Comparison of ENCODE assay signal across 8 cellular contexts in genomic region chrX:152817082-152817744, GRCh38. TPM values are rescaled to one million over a fixed set of nuclear protein-coding genes. Genes with fewer than 3 reads are reported as not detected.
DNase-seq lines count a peak whose midpoint lies in the region; ATAC-seq and TF ChIP-seq lines count a peak whose summit lies in the region.

No MANE protein-coding gene starts in this region.

- no peak for ATAC-seq in GM21390 (IDR thresholded peaks at IDR 0.05; ENCODE audit: unreplicated experiment)
- ATAC-seq in GM21360 (IDR thresholded peaks at IDR 0.05; ENCODE audit: unreplicated experiment) = no peak
- ATAC-seq in upper lobe of left lung (ENCODE audit: low FRiP score in 2 of 2) = no peak

- no peak for TF ChIP-seq EP300 in upper lobe of left lung (IDR thresholded peaks at IDR 0.05)

- H3K4me1 ChIP-seq in ACC112 (ENCODE audit: control insufficient read depth, insufficient read depth, low read length, unreplicated experiment) (peaks cover 12% of the 10 kb centered on the region), Peyer's patch (no peaks in the 10 kb centered on the region), testis (no peaks in the 10 kb centered on the region), upper lobe of left lung (no peaks in the 10 kb centered on the region)

- intact Hi-C loops in testis (cut with DNase I; ENCODE audit: low total_unique reads) = no loop called here

- peak overlapping the region; percentile 25 for H2AFZ ChIP-seq in ACC112 (ENCODE audit: low read length, unreplicated experiment)

- no peaks in the 10 kb centered on the region for H3K9me3 ChIP-seq in Peyer's patch
- no peaks in the 10 kb centered on the region for H3K9me3 ChIP-seq in testis
- H3K9me3 ChIP-seq in upper lobe of left lung = no peaks in the 10 kb centered on the region

- H3K36me3 ChIP-seq in ACC112 (ENCODE audit: insufficient read depth, low read length) = no peaks in the 10 kb centered on the region
- H3K36me3 ChIP-seq in Peyer's patch = no peaks in the 10 kb centered on the region
- no peaks in the 10 kb centered on the region for H3K36me3 ChIP-seq in testis (ENCODE audit: low read depth, missing control alignments)
- H3K36me3 ChIP-seq in upper lobe of left lung = no peaks in the 10 kb centered on the region

- TF ChIP-seq CTCF in GM12864 (IDR thresholded peaks at IDR 0.05; ENCODE audit: low read depth, low read length, missing control alignments) = peak; percentile 18
- peak in 4 of 6 experiments; percentile 25 to 57 (median 52) for TF ChIP-seq CTCF in Peyer's patch (IDR thresholded peaks at IDR 0.05)
- peak; percentile 61 for TF ChIP-seq CTCF in fibroblast of mammary gland (conservative IDR thresholded peaks at IDR 0.05; ENCODE audit: control insufficient read depth, insufficient read depth, low read depth, low read length)
- TF ChIP-seq CTCF in testis (IDR thresholded peaks at IDR 0.05) = no peak
- no peak for TF ChIP-seq CTCF in upper lobe of left lung (IDR thresholded peaks at IDR 0.05)

- TF ChIP-seq POLR2A in Peyer's patch (IDR thresholded peaks at IDR 0.05) = no peak
- no peak for TF ChIP-seq POLR2A in testis (IDR thresholded peaks at IDR 0.05)
- TF ChIP-seq POLR2A in upper lobe of left lung (IDR thresholded peaks at IDR 0.05) = no peak

- H3K27me3 ChIP-seq in ACC112 (ENCODE audit: insufficient read depth, low read length) (no peaks in the 10 kb centered on the region), Peyer's patch (no peaks in the 10 kb centered on the region), testis (no peaks in the 10 kb centered on the region), upper lobe of left lung (no peaks in the 10 kb centered on the region)

- H3K79me2 ChIP-seq in ACC112 (ENCODE audit: control insufficient read depth, insufficient read depth, low read length, unreplicated experiment) = no peaks in the 10 kb centered on the region

- H3K27ac ChIP-seq in ACC112 (ENCODE audit: low read depth, low read length) = no peak overlapping the region
- H3K27ac ChIP-seq in Peyer's patch = peak overlapping the region in 2 of 4 donors; percentile 56 to 62
- no peak overlapping the region for H3K27ac ChIP-seq in testis
- no peak overlapping the region for H3K27ac ChIP-seq in upper lobe of left lung

- DNase-seq in GM12864 (ENCODE audit: low read depth) (no peak), Peyer's patch (peak in 1 of 3 donors; percentile 73), fibroblast of mammary gland (ENCODE audit: low read depth) (peak; percentile 53), testis (peak; percentile 37), upper lobe of left lung (no peak)

- WGBS in testis, 2 donors = 44 to 52% methylated on average over 6 of the region's 6 CpGs
- WGBS in upper lobe of left lung, 2 donors = 18 to 33% methylated on average over 5 to 6 of the region's 6 CpGs

- H3K4me3 ChIP-seq in ACC112 (ENCODE audit: low read depth, low read length) (no peak overlapping the region), GM12864 (ENCODE audit: low read depth, low read length) (no peak overlapping the region), Peyer's patch (no peak overlapping the region), fibroblast of mammary gland (ENCODE audit: control insufficient read depth, low read depth, low read length) (no peak overlapping the region), testis (no peak overlapping the region), upper lobe of left lung (no peak overlapping the region)

RNA-seq across cellular contexts. Expression of gene CETN2, which starts 13.3 kb away (rescaled TPM):
- total RNA-seq in Peyer's patch (10 to 100 TPM in 1 of 4 donors, 1 to 10 TPM in 3; 5.7 to 23.1 (median 9.5) TPM), testis (10 to 100 TPM; 27.0 to 32.4 TPM), upper lobe of left lung (10 to 100 TPM; 21.1 to 89.4 (median 32.5) TPM)
- 43.8 TPM for polyA plus RNA-seq in testis (ENCODE audit: insufficient read depth, low read depth, low replicate concordance)

RNA-seq across cellular contexts. Expression of gene NSDHL, which starts 13.7 kb away (rescaled TPM):
- total RNA-seq in Peyer's patch (10 to 100 TPM; 13.2 to 77.2 (median 38.8) TPM), testis (10 to 100 TPM; 14.6 to 17.9 TPM), upper lobe of left lung (10 to 100 TPM in 5 of 6 donors, 1 to 10 TPM in 1; 5.2 to 26.0 (median 21.1) TPM)
- polyA plus RNA-seq in testis (ENCODE audit: insufficient read depth, low read depth, low replicate concordance) = 20.0 TPM

RNA-seq across cellular contexts. Expression of gene MAGEA6, which starts 47.7 kb away (rescaled TPM):
- not detected for total RNA-seq in Peyer's patch
- 10 to 100 TPM; 11.0 to 11.3 TPM for total RNA-seq in testis
- 13.4 TPM for polyA plus RNA-seq in testis (ENCODE audit: insufficient read depth, low read depth, low replicate concordance)
- under 1 TPM in 1 of 6 donors, not detected in 5; 0.31 TPM for total RNA-seq in upper lobe of left lung

RNA-seq across cellular contexts. Expression of gene CSAG3, which starts 58.2 kb away (rescaled TPM):
- total RNA-seq in Peyer's patch (not detected), testis (1 to 10 TPM; 1.9 to 6.0 TPM), upper lobe of left lung (not detected)
- 6.0 TPM for polyA plus RNA-seq in testis (ENCODE audit: insufficient read depth, low read depth, low replicate concordance)

Comparison
In these comparisons a context has a peak if more than half of its experiments do, and no peak if none do; other contexts are left out.
1. DNase-seq: peak in fibroblast of mammary gland (single experiment) and testis (single experiment); none in GM12864 (single experiment) and upper lobe of left lung (0 of 2).
2. CTCF ChIP-seq: peak in GM12864 (single experiment), Peyer's patch (4 of 6) and fibroblast of mammary gland (single experiment); none in testis (0 of 3) and upper lobe of left lung (0 of 6).
3. RNA of gene MAGEA6, which starts 47.7 kb away (total RNA-seq): 11.0 to 11.3 TPM in testis; not detected in Peyer's patch and 0.31 TPM in upper lobe of left lung; every median in the first group is over 4 times any median in the second.